ENCODE assay signal across 29 cellular contexts in genomic region chr21:17279663-17280062, GRCh38.
"Had no signal": no experiment of that assay in that cellular context is flagged by ENCODE, and none has a peak within 500 bp of the region (broad histone marks: within the 10 kb centered on the region; RNA-seq: fewer than 3 reads in every experiment).

No MANE protein-coding gene starts in this region.

- H3K36me3 ChIP-seq: stomach, suprapubic skin, thoracic aorta, thyroid gland, tibial artery, tibial nerve, transverse colon, upper lobe of left lung, upper lobe of right lung, uterus, vagina had no signal

- DNase-seq: stimulated activated CD4-positive, alpha-beta T cell treated with anti-CD3 and anti-CD28 coated beads, Interleukin-2, amount 100 ng/mL, for 48 hours; stimulated activated CD4-positive, alpha-beta T cell treated with anti-CD3 and anti-CD28 coated beads, Interleukin-4, amount 100 ng/mL, for 1 hour; stimulated activated CD4-positive, alpha-beta T cell treated with anti-CD3 and anti-CD28 coated beads, Interleukin-4, amount 100 ng/mL, for 24 hours; stimulated activated CD4-positive, alpha-beta T cell treated with anti-CD3 and anti-CD28 coated beads, Interleukin-4, amount 100 ng/mL, for 4 hours; stimulated activated CD8-positive, alpha-beta memory T cell treated with anti-CD3 and anti-CD28 coated beads, Interleukin-4, amount 100 ng/mL, for 48 hours; stimulated activated naive B cell treated with anti-CD40 and anti-IgM and Interleukin-4, amounts not matched to agents 10 μg/mL and 1 μg/mL and 100 μg/mL, for 72 hours; stimulated activated naive CD4-positive, alpha-beta T cell; stimulated activated naive CD4-positive, alpha-beta T cell treated with Interleukin-2 at 50 U/mL for 16 hours; stimulated activated naive CD8-positive, alpha-beta T cell treated with anti-CD3 and anti-CD28 coated beads, Interleukin-15, amount 100 ng/mL, for 72 hours; stimulated activated naive CD8-positive, alpha-beta T cell treated with anti-CD3 and anti-CD28 coated beads, Interleukin-15, Interleukin-2, amounts not matched to agents 100 U/mL and 50 U/mL, for 24 hours; stomach; substantia nigra; testis; thyroid gland; tibial artery; transverse colon; trophoblast cell; upper lobe of left lung; upper lobe of right lung; uterus had no signal

- H3K27ac ChIP-seq: stomach, suprapubic skin, testis, thoracic aorta, thyroid gland, tibial artery, tibial nerve, transverse colon, upper lobe of left lung, upper lobe of right lung, uterus, vagina had no signal

- FAIRE-seq: urothelium cell line had no signal

- H3K4me3 ChIP-seq: stomach, suprapubic skin, testis, thoracic aorta, thyroid gland, tibial artery, tibial nerve, transverse colon, upper lobe of left lung, upper lobe of right lung, uterus, vagina had no signal

- H3K36me3 Mint-ChIP-seq: stimulated activated effector memory CD8-positive, alpha-beta T cell treated with anti-CD3 and anti-CD28 coated beads, Interleukin-12 subunit alpha, Interleukin-12 subunit beta, amount 100 ng/mL, for 72 hours; stimulated activated memory B cell treated with anti-CD40 and anti-IgM and Interleukin-4, amounts not matched to agents 10 μg/mL and 1 μg/mL and 100 μg/mL, for 72 hours; stimulated activated naive B cell treated with anti-CD40 and anti-IgM and Interleukin-4, amounts not matched to agents 10 μg/mL and 1 μg/mL and 100 μg/mL, for 72 hours; type B pancreatic cell had no signal

- H3K27me3 ChIP-seq: stomach, suprapubic skin, testis, thyroid gland, tibial artery, tibial nerve, transverse colon, upper lobe of left lung, upper lobe of right lung, uterus, vagina had no signal

- ATAC-seq: stimulated activated effector memory CD8-positive, alpha-beta T cell treated with anti-CD3 and anti-CD28 coated beads, Interleukin-12 subunit alpha, Interleukin-12 subunit beta, amount 100 ng/mL, for 72 hours; stimulated activated memory B cell treated with anti-CD40 and anti-IgM and Interleukin-4, amounts not matched to agents 10 μg/mL and 1 μg/mL and 100 μg/mL, for 72 hours; stimulated activated naive B cell treated with anti-CD40 and anti-IgM and Interleukin-4, amounts not matched to agents 10 μg/mL and 1 μg/mL and 100 μg/mL, for 72 hours; stimulated activated naive CD8-positive, alpha-beta T cell treated with anti-CD3 and anti-CD28 coated beads, Interleukin-15, amount 100 ng/mL, for 72 hours; stimulated activated naive CD8-positive, alpha-beta T cell treated with anti-CD3 and anti-CD28 coated beads, Interleukin-15, Interleukin-2, amounts not matched to agents 100 U/mL and 50 U/mL, for 24 hours; upper lobe of right lung had no signal

- H3K27me3 Mint-ChIP-seq: stimulated activated memory B cell treated with anti-CD40 and anti-IgM and Interleukin-4, amounts not matched to agents 10 μg/mL and 1 μg/mL and 100 μg/mL, for 72 hours; stimulated activated naive B cell treated with anti-CD40 and anti-IgM and Interleukin-4, amounts not matched to agents 10 μg/mL and 1 μg/mL and 100 μg/mL, for 72 hours; stimulated activated naive CD8-positive, alpha-beta T cell treated with anti-CD3 and anti-CD28 coated beads, Interleukin-15, amount 100 ng/mL, for 72 hours; stimulated activated naive CD8-positive, alpha-beta T cell treated with anti-CD3 and anti-CD28 coated beads, Interleukin-15, Interleukin-2, amounts not matched to agents 100 ng/mL and 50 ng/mL, for 24 hours had no signal

- H3K9me3 ChIP-seq: suprapubic skin, testis, thyroid gland, upper lobe of right lung, vagina had no signal

- H3K4me3 Mint-ChIP-seq: stimulated activated effector memory CD8-positive, alpha-beta T cell treated with anti-CD3 and anti-CD28 coated beads, Interleukin-12 subunit alpha, Interleukin-12 subunit beta, amount 100 ng/mL, for 72 hours; stimulated activated memory B cell treated with anti-CD40 and anti-IgM and Interleukin-4, amounts not matched to agents 10 μg/mL and 1 μg/mL and 100 μg/mL, for 72 hours; stimulated activated naive B cell treated with anti-CD40 and anti-IgM and Interleukin-4, amounts not matched to agents 10 μg/mL and 1 μg/mL and 100 μg/mL, for 72 hours; stimulated activated naive CD8-positive, alpha-beta T cell treated with anti-CD3 and anti-CD28 coated beads, Interleukin-15, amount 100 ng/mL, for 72 hours; stimulated activated naive CD8-positive, alpha-beta T cell treated with anti-CD3 and anti-CD28 coated beads, Interleukin-15, Interleukin-2, amounts not matched to agents 100 ng/mL and 50 ng/mL, for 24 hours; type B pancreatic cell had no signal

- H3K27ac Mint-ChIP-seq: stimulated activated effector memory CD8-positive, alpha-beta T cell treated with anti-CD3 and anti-CD28 coated beads, Interleukin-12 subunit alpha, Interleukin-12 subunit beta, amount 100 ng/mL, for 72 hours; stimulated activated memory B cell treated with anti-CD40 and anti-IgM and Interleukin-4, amounts not matched to agents 10 μg/mL and 1 μg/mL and 100 μg/mL, for 72 hours; stimulated activated naive B cell treated with anti-CD40 and anti-IgM and Interleukin-4, amounts not matched to agents 10 μg/mL and 1 μg/mL and 100 μg/mL, for 72 hours; stimulated activated naive CD8-positive, alpha-beta T cell treated with anti-CD3 and anti-CD28 coated beads, Interleukin-15, amount 100 ng/mL, for 72 hours; stimulated activated naive CD8-positive, alpha-beta T cell treated with anti-CD3 and anti-CD28 coated beads, Interleukin-15, Interleukin-2, amounts not matched to agents 100 ng/mL and 50 ng/mL, for 24 hours; type B pancreatic cell had no signal

- H3K4me1 ChIP-seq: stomach, suprapubic skin, testis, thyroid gland, tibial artery, tibial nerve, transverse colon, upper lobe of left lung, upper lobe of right lung, uterus, vagina had no signal

- H3K4me1 Mint-ChIP-seq: stimulated activated effector memory CD8-positive, alpha-beta T cell treated with anti-CD3 and anti-CD28 coated beads, Interleukin-12 subunit alpha, Interleukin-12 subunit beta, amount 100 ng/mL, for 72 hours; stimulated activated memory B cell treated with anti-CD40 and anti-IgM and Interleukin-4, amounts not matched to agents 10 μg/mL and 1 μg/mL and 100 μg/mL, for 72 hours; stimulated activated naive B cell treated with anti-CD40 and anti-IgM and Interleukin-4, amounts not matched to agents 10 μg/mL and 1 μg/mL and 100 μg/mL, for 72 hours; stimulated activated naive CD8-positive, alpha-beta T cell treated with anti-CD3 and anti-CD28 coated beads, Interleukin-15, amount 100 ng/mL, for 72 hours had no signal
